In the genomic region with DNA sequence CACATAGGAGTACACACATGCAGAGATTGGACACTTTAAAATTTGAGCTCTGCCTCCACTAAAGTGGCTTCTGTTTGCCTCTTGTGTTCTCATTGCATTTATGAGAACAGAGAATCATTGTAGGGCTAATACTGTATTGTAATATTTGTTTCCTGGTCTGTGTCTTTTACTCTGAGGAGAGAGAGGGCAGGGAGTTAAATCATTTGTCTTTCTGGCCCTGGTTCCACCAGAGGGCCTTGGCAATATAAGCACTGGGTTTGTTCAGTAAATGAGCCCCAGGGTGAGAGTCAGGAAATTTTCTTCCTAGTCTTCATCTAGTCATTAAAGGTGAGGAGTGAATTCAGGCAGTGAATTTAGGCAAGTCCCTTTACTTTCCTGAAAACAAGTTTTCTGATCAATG, we compare ENCODE assay signal across 17 cellular contexts.
A peak's percentile ranks its signal among the peaks of the same experiment; 100 is the strongest.
DNase-seq lines count a peak whose midpoint lies in the region; ATAC-seq, FAIRE-seq and TF ChIP-seq lines count a peak whose summit lies in the region.
"Had no signal": no experiment of that assay in that cellular context is flagged by ENCODE, and none has a peak within 500 bp of the region (broad histone marks: within the 10 kb centered on the region; RNA-seq: fewer than 3 reads in every experiment).

No MANE protein-coding gene starts in this region.

- peaks cover 3% of the 10 kb centered on the region for H3K36me3 Mint-ChIP-seq in activated naive CD8-positive, alpha-beta T cell treated with anti-CD3 and anti-CD28 coated beads for 36 hours
- H3K36me3 Mint-ChIP-seq: activated naive CD4-positive, alpha-beta T cell treated with anti-CD3 and anti-CD28 coated beads, Interleukin-2, amount 50 U/mL, for 24 hours; memory B cell had no signal

- H3K9me3 Mint-ChIP-seq in activated naive CD8-positive, alpha-beta T cell treated with anti-CD3 and anti-CD28 coated beads for 36 hours: no peaks in the 10 kb centered on the region
- H3K9me3 Mint-ChIP-seq: activated naive CD4-positive, alpha-beta T cell treated with anti-CD3 and anti-CD28 coated beads, Interleukin-2, amount 50 U/mL, for 24 hours; memory B cell had no signal

- ATAC-seq in foreskin keratinocyte (no peak), HG03439 (IDR thresholded peaks at IDR 0.05; ENCODE audit: unreplicated experiment) (no peak), GM19324 (IDR thresholded peaks at IDR 0.05; ENCODE audit: low FRiP score, unreplicated experiment) (no peak)

- no peaks in the 10 kb centered on the region for H3K27me3 Mint-ChIP-seq in activated naive CD8-positive, alpha-beta T cell treated with anti-CD3 and anti-CD28 coated beads for 36 hours
- H3K27me3 Mint-ChIP-seq: activated naive CD4-positive, alpha-beta T cell treated with anti-CD3 and anti-CD28 coated beads, Interleukin-2, amount 50 U/mL, for 24 hours had no signal

- no peak for FAIRE-seq in H54 (lab: Jason Lieb, UNC)

- no peak overlapping the region for H3K4me3 Mint-ChIP-seq in activated naive CD8-positive, alpha-beta T cell treated with anti-CD3 and anti-CD28 coated beads for 36 hours
- H3K4me3 Mint-ChIP-seq: activated naive CD4-positive, alpha-beta T cell treated with anti-CD3 and anti-CD28 coated beads, Interleukin-2, amount 50 U/mL, for 24 hours; memory B cell had no signal

- no peak overlapping the region for H3K27ac ChIP-seq in foreskin keratinocyte
- H3K27ac ChIP-seq: spleen, testis had no signal

- DNase-seq in COLO829 (ENCODE audit: low spot score): peak; percentile 37
- peak; percentile 78 for DNase-seq in SK-MEL-5 (ENCODE audit: low read depth, low spot score)
- DNase-seq in foreskin keratinocyte: no peak
- DNase-seq in pons (ENCODE audit: low spot score): peak; percentile 89
- no peak for DNase-seq in H54 (ENCODE audit: insufficient read length, low spot score)
- DNase-seq in activated naive CD8-positive, alpha-beta T cell treated with anti-CD3 and anti-CD28 coated beads for 36 hours: no peak
- DNase-seq: activated CD4-positive, CD25-positive, alpha-beta regulatory T cell; central memory CD4-positive, alpha-beta T cell; erythroblast; MG63; spleen; SW 1271; testis had no signal

- no peak overlapping the region for H3K27ac Mint-ChIP-seq in activated naive CD8-positive, alpha-beta T cell treated with anti-CD3 and anti-CD28 coated beads for 36 hours
- H3K27ac Mint-ChIP-seq: activated naive CD4-positive, alpha-beta T cell treated with anti-CD3 and anti-CD28 coated beads, Interleukin-2, amount 50 U/mL, for 24 hours; memory B cell had no signal

- H3K4me1 Mint-ChIP-seq in activated naive CD8-positive, alpha-beta T cell treated with anti-CD3 and anti-CD28 coated beads for 36 hours: peaks cover 9% of the 10 kb centered on the region

- TF ChIP-seq CTCF in foreskin keratinocyte (conservative IDR thresholded peaks at IDR 0.05): peak; percentile 9

- no peak for TF ChIP-seq POLR2A in H54 (IDR thresholded peaks at IDR 0.05; ENCODE audit: low read depth, low read length)

- no peaks in the 10 kb centered on the region for H3K27me3 ChIP-seq in foreskin keratinocyte
- H3K27me3 ChIP-seq: MG63, spleen, testis had no signal

- H3K4me1 ChIP-seq in foreskin keratinocyte: peaks cover 8% of the 10 kb centered on the region

- in situ Hi-C loops in SK-MEL-5 (cut with HindIII; ENCODE audit: low pct_unique_long_range_greater_than_20kb, low sequenced_read_pairs): no loop called here

Comparison
In these comparisons a context has a peak if more than half of its experiments do, and no peak if none do; other contexts are left out.
1. DNase-seq: peak in COLO829 (single experiment), SK-MEL-5 (single experiment) and pons (single experiment); none in foreskin keratinocyte (0 of 2), H54 (single experiment) and activated naive CD8-positive, alpha-beta T cell treated with anti-CD3 and anti-CD28 coated beads for 36 hours (single experiment).